In the genomic region with DNA sequence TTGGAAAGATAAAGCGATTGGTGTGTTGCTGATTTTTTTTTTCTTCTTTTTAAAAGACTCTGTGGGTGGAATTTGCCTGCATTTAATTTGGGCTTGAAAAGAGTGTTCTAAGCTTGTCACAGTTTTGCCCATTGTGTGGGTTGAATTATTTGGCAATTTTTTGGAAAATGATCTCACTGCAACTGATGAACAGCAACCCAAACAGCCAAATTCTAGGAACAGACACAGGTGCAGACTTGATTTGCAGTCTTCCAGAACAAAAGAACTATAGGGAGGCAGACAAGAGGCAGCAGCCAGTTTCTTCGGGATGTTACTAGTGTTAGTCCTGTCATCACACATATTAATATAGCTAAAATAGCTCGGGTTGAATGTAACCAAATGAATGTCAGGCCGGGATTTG, we compare ENCODE assay signal across 24 cellular contexts.
"Had no signal": no experiment of that assay in that cellular context is flagged by ENCODE, and none has a peak within 500 bp of the region (broad histone marks: within the 10 kb centered on the region; RNA-seq: fewer than 3 reads in every experiment).

No MANE protein-coding gene starts in this region.

- H3K4me1 ChIP-seq: left lung, right lobe of liver, transverse colon had no signal

- H3K36me3 Mint-ChIP-seq: immature natural killer cell; natural killer cell treated with Interleukin-12 subunit alpha and Interleukin-12 subunit beta and Interleukin-15 and Interleukin-18, amount 100 ng/mL, for 72 hours had no signal

- H3K79me2 ChIP-seq: hepatocyte had no signal

- H3K9me3 ChIP-seq: left lung, right lobe of liver, transverse colon had no signal

- H3K27me3 Mint-ChIP-seq: natural killer cell treated with Interleukin-12 subunit alpha and Interleukin-12 subunit beta and Interleukin-15 and Interleukin-18, amount 100 ng/mL, for 72 hours; stimulated activated naive CD8-positive, alpha-beta T cell treated with anti-CD3 and anti-CD28 coated beads, Interleukin-15, amount 100 ng/mL, for 72 hours had no signal

- H3K27ac Mint-ChIP-seq: activated CD8-positive, alpha-beta T cell treated with anti-CD3 and anti-CD28 coated beads, Interleukin-2, amount 10 ng/mL, durations not matched to agents 7 days and 5 days; immature natural killer cell; natural killer cell treated with Interleukin-12 subunit alpha and Interleukin-12 subunit beta and Interleukin-15 and Interleukin-18, amount 100 ng/mL, for 72 hours; stimulated activated effector memory CD8-positive, alpha-beta T cell treated with anti-CD3 and anti-CD28 coated beads, Interleukin-12 subunit alpha, Interleukin-12 subunit beta, amount 100 ng/mL, for 72 hours; stimulated activated naive CD8-positive, alpha-beta T cell treated with anti-CD3 and anti-CD28 coated beads, Interleukin-15, amount 100 ng/mL, for 72 hours had no signal

- H3K36me3 ChIP-seq: brain microvascular endothelial cell, left lung, right lobe of liver, transverse colon had no signal

- H3K4me2 ChIP-seq: hepatocyte had no signal

- H3K27ac ChIP-seq: brain microvascular endothelial cell, foreskin keratinocyte, hepatocyte, left lung, right lobe of liver, transverse colon had no signal

- H2AFZ ChIP-seq: hepatocyte had no signal

- H3K9me3 Mint-ChIP-seq: immature natural killer cell; natural killer cell treated with Interleukin-12 subunit alpha and Interleukin-12 subunit beta and Interleukin-15 and Interleukin-18, amount 100 ng/mL, for 72 hours; stimulated activated effector memory CD8-positive, alpha-beta T cell treated with anti-CD3 and anti-CD28 coated beads, Interleukin-12 subunit alpha, Interleukin-12 subunit beta, amount 100 ng/mL, for 72 hours; stimulated activated naive CD8-positive, alpha-beta T cell treated with anti-CD3 and anti-CD28 coated beads, Interleukin-15, amount 100 ng/mL, for 72 hours had no signal

- ATAC-seq: activated CD4-positive, CD25-positive, alpha-beta regulatory T cell treated with anti-CD3 and anti-CD28 coated beads, Interleukin-2, amount 50 U/mL, for 24 hours; activated CD8-positive, alpha-beta T cell treated with anti-CD3 and anti-CD28 coated beads, Interleukin-2, amount 10 ng/mL, durations not matched to agents 7 days and 5 days; foreskin keratinocyte; left lung; natural killer cell treated with Interleukin-12 subunit alpha and Interleukin-12 subunit beta and Interleukin-15 and Interleukin-18, amount 100 ng/mL, for 72 hours; right lobe of liver; stimulated activated effector memory CD8-positive, alpha-beta T cell treated with anti-CD3 and anti-CD28 coated beads, Interleukin-12 subunit alpha, Interleukin-12 subunit beta, amount 100 ng/mL, for 72 hours; stimulated activated naive CD8-positive, alpha-beta T cell treated with anti-CD3 and anti-CD28 coated beads, Interleukin-15, amount 100 ng/mL, for 72 hours had no signal

- DNase-seq: activated CD4-positive, alpha-beta T cell treated with anti-CD3 and anti-CD28 coated beads, Interleukin-2, amount 50 U/mL, for 1 hour; activated CD8-positive, alpha-beta T cell treated with anti-CD3 and anti-CD28 coated beads, Interleukin-2, amount 10 ng/mL, durations not matched to agents 7 days and 5 days; activated naive CD4-positive, alpha-beta T cell treated with Interleukin-2 at 50 U/mL for 16 hours; activated T-cell treated with anti-CD3 and anti-CD28 coated beads, Interleukin-2, amount 50 U/mL, for 1 hour; aorta; brain microvascular endothelial cell; dermis blood vessel endothelial cell; effector CD8-positive, alpha-beta T cell; erythroblast; foreskin keratinocyte; glutamatergic neuron; immature natural killer cell; kidney glomerular epithelial cell; left lung; right lobe of liver; small intestine; stimulated activated CD4-positive, alpha-beta T cell treated with anti-CD3 and anti-CD28 coated beads, Interleukin-2, amount 100 ng/mL, for 24 hours; stimulated activated naive CD8-positive, alpha-beta T cell treated with anti-CD3 and anti-CD28 coated beads, Interleukin-15, amount 100 ng/mL, for 72 hours; transverse colon had no signal

- H3K27me3 ChIP-seq: brain microvascular endothelial cell, foreskin keratinocyte, hepatocyte, left lung, right lobe of liver, transverse colon had no signal

- H3K4me3 Mint-ChIP-seq: activated CD8-positive, alpha-beta T cell treated with anti-CD3 and anti-CD28 coated beads, Interleukin-2, amount 10 ng/mL, durations not matched to agents 7 days and 5 days; immature natural killer cell; natural killer cell treated with Interleukin-12 subunit alpha and Interleukin-12 subunit beta and Interleukin-15 and Interleukin-18, amount 100 ng/mL, for 72 hours; stimulated activated effector memory CD8-positive, alpha-beta T cell treated with anti-CD3 and anti-CD28 coated beads, Interleukin-12 subunit alpha, Interleukin-12 subunit beta, amount 100 ng/mL, for 72 hours; stimulated activated naive CD8-positive, alpha-beta T cell treated with anti-CD3 and anti-CD28 coated beads, Interleukin-15, amount 100 ng/mL, for 72 hours had no signal

- H3K4me3 ChIP-seq: hepatocyte, left lung, lung, right lobe of liver, transverse colon had no signal
